ENCODE assay signal across 1 cellular context in the genomic region with DNA sequence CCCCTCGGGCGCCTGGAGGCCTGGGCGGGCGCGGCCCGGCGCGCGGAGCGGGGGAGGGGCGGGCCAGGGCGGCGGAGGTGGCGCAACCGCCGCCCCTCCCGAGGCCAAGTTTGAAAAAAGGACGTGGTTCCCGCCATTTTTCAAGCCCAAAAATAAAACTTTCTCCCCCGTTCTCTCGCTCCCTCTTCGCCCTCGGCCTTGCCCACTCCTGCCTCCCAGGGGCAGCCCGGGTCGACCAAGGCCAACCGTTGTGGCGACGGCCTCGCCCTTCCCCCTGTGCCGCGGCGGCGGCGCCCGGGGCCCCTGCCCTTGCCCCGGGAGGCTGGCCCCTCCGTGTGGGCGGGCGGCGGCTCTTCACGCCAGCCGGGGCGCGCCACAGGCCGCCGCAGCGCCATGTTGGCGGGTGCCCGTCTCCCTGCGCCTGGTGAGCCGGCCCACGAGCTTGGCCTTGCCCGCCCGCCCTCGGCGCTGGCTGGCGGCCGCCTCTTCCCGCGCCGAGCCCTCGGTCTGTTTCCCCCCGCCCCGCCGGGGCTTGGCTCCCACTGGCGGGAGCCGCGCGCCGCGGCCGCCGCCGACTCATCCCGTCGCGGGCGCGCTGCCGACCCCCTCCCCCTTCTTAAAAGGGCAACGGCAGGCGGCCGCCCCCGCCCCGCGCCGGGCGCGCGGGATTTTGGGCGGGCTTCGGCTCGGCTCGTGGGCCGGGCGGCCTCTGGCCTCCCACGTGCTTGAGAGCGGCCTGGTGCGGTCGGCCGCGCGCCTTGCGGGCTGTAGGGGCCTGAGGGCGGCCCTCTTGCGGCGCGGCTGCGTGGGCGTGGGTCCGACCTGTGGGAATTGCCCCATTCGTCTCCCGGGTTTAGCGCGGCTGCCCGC.
TF ChIP-seq lines count a peak whose summit lies in the region.

No MANE protein-coding gene starts in this region.

TF ChIP-seq in SK-N-SH treated with all-trans-retinoic acid at 6 μM for 48 hours, 23 proteins besides CTCF, POLR2A, EP300 and RAD21 (continued from another document):
- no peak for TF ChIP-seq POU6F1 (CRISPR knock-in tag; IDR thresholded peaks at IDR 0.05; ENCODE audit: borderline replicate concordance, low read depth)
- no peak for TF ChIP-seq ZNF70 (CRISPR knock-in tag; IDR thresholded peaks at IDR 0.05)
- TF ChIP-seq TOX (CRISPR knock-in tag; IDR thresholded peaks at IDR 0.05; ENCODE audit: borderline replicate concordance): no peak
